Comparison of ENCODE assay signal across 21 cellular contexts in genomic region chr20:49231461-49231860, GRCh38. TPM values are rescaled to one million over a fixed set of nuclear protein-coding genes. Genes with fewer than 3 reads are reported as not detected.
DNase-seq lines count a peak whose midpoint lies in the region; ATAC-seq, FAIRE-seq and TF ChIP-seq lines count a peak whose summit lies in the region.
"Had no signal": no experiment of that assay in that cellular context is flagged by ENCODE, and none has a peak within 500 bp of the region (broad histone marks: within the 10 kb centered on the region; RNA-seq: fewer than 3 reads in every experiment).

No MANE protein-coding gene starts in this region.

- no peak overlapping the region for H3K4ac ChIP-seq in trophoblast cell (ENCODE audit: low read depth, low read length)

- intact Hi-C loops in K562 (cut with micrococcal nuclease), result no loop called here
- intact Hi-C loops in esophagus squamous epithelium (cut with DNase I), result no loop called here

- CTCF ChIA-PET in K562 (lab: Yijun Ruan, JAX; ENCODE audit: low intra/inter-chr PET ratio), result no interaction called here

- H2AK5ac ChIP-seq in trophoblast cell (ENCODE audit: low read length), result no peak overlapping the region

- no peak for TF ChIP-seq POLR2A in K562 (conservative IDR thresholded peaks at IDR 0.05)
- TF ChIP-seq POLR2A in esophagus squamous epithelium (IDR thresholded peaks at IDR 0.05), result no peak
- no peak for TF ChIP-seq POLR2A in erythroblast (IDR thresholded peaks at IDR 0.05; ENCODE audit: low read length)

- H3K4me3 ChIP-seq in BLaER1, result no peak overlapping the region
- H3K4me3 ChIP-seq in K562, result no peak overlapping the region
- no peak overlapping the region for H3K4me3 ChIP-seq in trophoblast cell (ENCODE audit: low read depth, low read length)
- no peak overlapping the region for H3K4me3 ChIP-seq in esophagus squamous epithelium

- no peaks in the 10 kb centered on the region for H3K27me3 ChIP-seq in BLaER1
- H3K27me3 ChIP-seq in K562 (ENCODE audit: control insufficient read depth in 2 of 2, insufficient read depth in 2 of 2, low read length in 2 of 2), result no peaks in the 10 kb centered on the region
- H3K27me3 ChIP-seq in trophoblast cell (ENCODE audit: insufficient read depth, low read length), result no peaks in the 10 kb centered on the region
- H3K27me3 ChIP-seq in esophagus squamous epithelium, result no peaks in the 10 kb centered on the region

- peaks cover 6% of the 10 kb centered on the region for H3K79me1 ChIP-seq in trophoblast cell (ENCODE audit: low read length)

- no peak for TF ChIP-seq RAD21 in K562 (CRISPR knock-in tag; conservative IDR thresholded peaks at IDR 0.05 in 1 of 2, IDR thresholded peaks at IDR 0.05 in 1 of 2)

- H4K20me1 ChIP-seq in BLaER1, result no peaks in the 10 kb centered on the region
- H4K20me1 ChIP-seq in K562 (replicated peaks; ENCODE audit: control insufficient read depth, insufficient read depth, low read length), result no peaks in the 10 kb centered on the region

- H2BK120ac ChIP-seq in trophoblast cell (ENCODE audit: insufficient read depth, low read length, poor library complexity), result no peak overlapping the region

- H3K79me2 ChIP-seq in K562 (ENCODE audit: control insufficient read depth, insufficient read depth, low read length) (no peaks in the 10 kb centered on the region), trophoblast cell (ENCODE audit: control insufficient read depth, insufficient read depth, low read length, poor library complexity) (no peaks in the 10 kb centered on the region)

- TF ChIP-seq CTCF in K562 (IDR thresholded peaks at IDR 0.05 in 2 of 3, conservative IDR thresholded peaks at IDR 0.05 in 1 of 3; ENCODE audit: insufficient read depth in 2 of 3, low read depth in 1 of 3, low read length in 3 of 3) (no peak), esophagus squamous epithelium (IDR thresholded peaks at IDR 0.05) (no peak)

- TSS peak; percentile 34 for BruUV-seq in K562 (replicated peaks; lab: Mats Ljungman, UMichigan)

- no peak overlapping the region for H3K14ac ChIP-seq in trophoblast cell (ENCODE audit: low read length)

- H4K12ac ChIP-seq in trophoblast cell (ENCODE audit: low read depth, low read length), result no peak overlapping the region

- no peaks in the 10 kb centered on the region for H3K9me3 ChIP-seq in BLaER1
- no peaks in the 10 kb centered on the region for H3K9me3 ChIP-seq in K562 (replicated peaks; ENCODE audit: control insufficient read depth, insufficient read depth, low read depth, low read length)
- peaks cover 4% of the 10 kb centered on the region for H3K9me3 ChIP-seq in trophoblast cell (ENCODE audit: insufficient read depth, low read depth, low read length)
- H3K9me3 ChIP-seq in esophagus squamous epithelium, result no peaks in the 10 kb centered on the region

- H2BK5ac ChIP-seq in trophoblast cell (ENCODE audit: low read depth, low read length, poor library complexity), result peak overlapping the region; percentile 75

- no peak overlapping the region for H3K18ac ChIP-seq in trophoblast cell (ENCODE audit: low read length)

- H4K8ac ChIP-seq in trophoblast cell (ENCODE audit: low read depth, low read length), result no peak overlapping the region

- H3K23ac ChIP-seq in trophoblast cell (ENCODE audit: low read length), result no peak overlapping the region

- no peak for TF ChIP-seq EP300 in K562 (IDR thresholded peaks at IDR 0.05; ENCODE audit: low read length)

- peak overlapping the region; percentile 65 for H3K4me2 ChIP-seq in BLaER1
- H3K4me2 ChIP-seq in K562 (ENCODE audit: insufficient read depth, low read length), result no peak overlapping the region
- H3K4me2 ChIP-seq in trophoblast cell (ENCODE audit: low read length), result no peak overlapping the region

- H2AFZ ChIP-seq in K562 (ENCODE audit: low read depth, low read length) (no peak overlapping the region), trophoblast cell (ENCODE audit: insufficient read depth, low read length, poor library complexity) (no peak overlapping the region)

- ATAC-seq in K562 (no peak), GM19452 (IDR thresholded peaks at IDR 0.05; ENCODE audit: unreplicated experiment) (no peak)
- ATAC-seq: PC-3 had no signal

- peak overlapping the region; percentile 60; the same call in 1 of the 2 replicates for H3K9ac ChIP-seq in BLaER1
- H3K9ac ChIP-seq in K562 (ENCODE audit: insufficient read depth in 1 of 2, low read depth in 2 of 2, low read length in 2 of 2), result no peak overlapping the region
- H3K9ac ChIP-seq in trophoblast cell (ENCODE audit: low read length), result no peak overlapping the region

- no peak overlapping the region for H2BK12ac ChIP-seq in trophoblast cell (ENCODE audit: low read length)

- FAIRE-seq in K562 (lab: Jason Lieb, UNC), result no peak
- FAIRE-seq in GM19239 (lab: Jason Lieb, UNC), result no peak
- FAIRE-seq: endometrium, GM12892, TTC549 had no signal

- in situ Hi-C loops in K562 (cut with MboI), result no loop called here

- peak; percentile 52 for DNase-seq in LHCN-M2 (ENCODE audit: low read depth)
- DNase-seq in K562 (ENCODE audit: extremely low read depth in 1 of 4, low spot score in 3 of 4), result no peak
- peak in 1 of 2 donors; percentile 52 for DNase-seq in trophoblast cell
- DNase-seq in esophagus squamous epithelium (lab: John Stamatoyannopoulos, UW), result no peak
- DNase-seq in erythroblast (lab: John Stamatoyannopoulos, UW), result no peak
- DNase-seq in GM19239 (ENCODE audit: insufficient read length, low spot score), result no peak
- DNase-seq: ACHN; activated CD4-positive, alpha-beta T cell treated with anti-CD3 and anti-CD28 coated beads for 1 hour; activated naive CD4-positive, alpha-beta T cell treated with anti-CD3 and anti-CD28 coated beads, Interleukin-2, amount 10 ng/mL, durations not matched to agents 7 days and 5 days; amniotic stem cell; cortex of kidney; left ventricle myocardium superior; MM.1S; NCI-H1417 treated with DMSO at 0.1 percent for 48 hours; PC-3; SHP77 treated with DMSO at 0.1 percent for 48 hours had no signal

- H3K27ac ChIP-seq in BLaER1, result peak overlapping the region; percentile 67
- H3K27ac ChIP-seq in K562 (ENCODE audit: extremely low read depth, low read depth, low read length), result no peak overlapping the region
- peak overlapping the region; percentile 85 for H3K27ac ChIP-seq in trophoblast cell (ENCODE audit: low read depth, low read length)
- H3K27ac ChIP-seq in esophagus squamous epithelium, result no peak overlapping the region

- no peak overlapping the region for H4K91ac ChIP-seq in trophoblast cell (ENCODE audit: low read depth, low read length)

- 67% methylated on average over 7 of the region's 7 CpGs for WGBS in K562 (ENCODE audit: insufficient coverage, low coverage, missing lambda C conversion rate)
- WGBS in trophoblast cell (ENCODE audit: extremely low coverage, insufficient coverage, insufficient read length), result no CpG with 5 or more reads among the region's 7 CpGs
- 65 to 68% methylated on average over 7 of the region's 7 CpGs for WGBS in esophagus squamous epithelium, 2 donors

- POLR2A ChIA-PET in K562 (lab: Yijun Ruan, JAX), result interaction anchor here (1.0 to 1.8 kb wide), 3 partner anchors 12 to 31 kb away, joined by 3 to 5 read pairs (median 4); no protein-coding TSS in a partner anchor

- peaks cover 20% of the 10 kb centered on the region for H3K4me1 ChIP-seq in BLaER1
- H3K4me1 ChIP-seq in K562 (replicated peaks in 1 of 2; ENCODE audit: control insufficient read depth in 2 of 2, insufficient read depth in 2 of 2, low read length in 2 of 2), result peaks cover 0 to 4% of the 10 kb centered on the region in 2 experiments; a peak in 1 of 5 replicates
- H3K4me1 ChIP-seq in trophoblast cell (ENCODE audit: control insufficient read depth in 1 of 2, insufficient read depth in 2 of 2, low read length in 2 of 2), result peaks cover 11 to 18% of the 10 kb centered on the region in 2 experiments
- H3K4me1 ChIP-seq in esophagus squamous epithelium, result no peaks in the 10 kb centered on the region

- H3K9me1 ChIP-seq in K562 (ENCODE audit: control insufficient read depth, insufficient read depth, low read length), result no peaks in the 10 kb centered on the region

- H3K36me3 ChIP-seq in BLaER1 (peaks cover 96% of the 10 kb centered on the region), K562 (ENCODE audit: control insufficient read depth, insufficient read depth, low read length) (peaks cover 83% of the 10 kb centered on the region; the same call in 2 of the 3 replicates), trophoblast cell (ENCODE audit: control insufficient read depth in 1 of 2, insufficient read depth in 2 of 2, low read length in 2 of 2) (peaks cover 41 to 52% of the 10 kb centered on the region in 2 experiments), esophagus squamous epithelium (peaks cover 33 to 99% (median 67%) of the 10 kb centered on the region in 3 donors)

RNA-seq across cellular contexts. Expression of gene DDX27, which starts 12.2 kb away (rescaled TPM):
- total RNA-seq in LHCN-M2 (2014; rRNA removed) (40.0 and 43.9 TPM in 2 replicates), K562 (2014; rRNA removed) (58.3 and 63.5 TPM in 2 replicates), K562 (2014; rRNA removed; fragmentation: Illumina TruSeq; extraction: Trizol) (55.6 and 61.1 TPM in 2 replicates), K562 (2015; rRNA removed; fragmentation: Illumina TruSeq; extraction: Trizol) (65.3 and 69.6 TPM in 2 replicates), K562 (2021) (50.9 and 57.0 TPM in 2 replicates), esophagus squamous epithelium (10 to 100 TPM; 19.8 to 35.7 (median 30.8) TPM)
- polyA plus RNA-seq in LHCN-M2 (2012), result 30.0 TPM
- total RNA-seq in K562 (2011; cell fraction: chromatin; rRNA removed; ENCODE audit: low replicate concordance), result 54.3 and 76.9 TPM in 2 replicates
- total RNA-seq in K562 (2011; cell fraction: nucleolus; rRNA removed), result 35.1 and 46.4 TPM in 2 replicates
- total RNA-seq in K562 (2011; cell fraction: nucleoplasm; rRNA removed), result 42.4 and 57.7 TPM in 2 replicates
- polyA plus RNA-seq in K562 (2011; rRNA removed) (32.0 and 33.6 TPM in 2 replicates), K562 (2014; fragmentation: Illumina TruSeq; extraction: Trizol) (77.0 and 79.3 TPM in 2 replicates), K562 (2014; fragmentation: Nextera tagmentation; extraction: Ambion mirVana) (10 to 100 TPM; 17.9 to 45.2 TPM), K562 (2014; rRNA removed) (57.1 and 63.2 TPM in 2 replicates)
- 43.5 and 94.1 TPM in 2 replicates for polyA plus RNA-seq in K562 (2011; cell fraction: cytosol; rRNA removed)
- 41.4 and 57.1 TPM in 2 replicates for polyA plus RNA-seq in K562 (2011; cell fraction: nucleus; rRNA removed)
- polyA plus RNA-seq in K562 (2012), result 38.4 and 44.4 TPM in 2 replicates
- 23.1 and 30.6 TPM in 2 replicates for polyA minus RNA-seq in K562 (2011; rRNA and poly(A)+ RNA removed)
- polyA minus RNA-seq in K562 (2011; cell fraction: cytosol; rRNA and poly(A)+ RNA removed), result 23.5 and 33.1 TPM in 2 replicates
- 19.5 and 22.4 TPM in 2 replicates for polyA minus RNA-seq in K562 (2011; cell fraction: nucleus; rRNA and poly(A)+ RNA removed)
- 54.1 and 54.7 TPM in 2 replicates for polyA plus RNA-seq in trophoblast cell (2013)

RNA-seq across cellular contexts. Expression of gene STAU1, which starts 43.3 kb away (rescaled TPM):
- 58.3 and 64.8 TPM in 2 replicates for total RNA-seq in LHCN-M2 (2014; rRNA removed)
- 48.2 TPM for polyA plus RNA-seq in LHCN-M2 (2012)
- total RNA-seq in K562 (2011; cell fraction: chromatin; rRNA removed; ENCODE audit: low replicate concordance), result 34.6 and 56.6 TPM in 2 replicates
- total RNA-seq in K562 (2011; cell fraction: nucleolus; rRNA removed), result 20.2 and 22.2 TPM in 2 replicates
- 32.0 and 38.2 TPM in 2 replicates for total RNA-seq in K562 (2011; cell fraction: nucleoplasm; rRNA removed)
- 42.2 and 45.8 TPM in 2 replicates for total RNA-seq in K562 (2014; rRNA removed)
- total RNA-seq in K562 (2014; rRNA removed; fragmentation: Illumina TruSeq; extraction: Trizol), result 47.2 and 47.5 TPM in 2 replicates
- 50.6 and 51.9 TPM in 2 replicates for total RNA-seq in K562 (2015; rRNA removed; fragmentation: Illumina TruSeq; extraction: Trizol)
- total RNA-seq in K562 (2021), result 86.5 and 92.0 TPM in 2 replicates
- polyA plus RNA-seq in K562 (2011; rRNA removed), result 51.2 and 57.0 TPM in 2 replicates
- polyA plus RNA-seq in K562 (2011; cell fraction: cytosol; rRNA removed), result 32.2 and 44.9 TPM in 2 replicates
- polyA plus RNA-seq in K562 (2011; cell fraction: nucleus; rRNA removed), result 25.1 and 25.6 TPM in 2 replicates
- polyA plus RNA-seq in K562 (2012), result 62.6 and 64.2 TPM in 2 replicates
- polyA plus RNA-seq in K562 (2014; fragmentation: Illumina TruSeq; extraction: Trizol), result 90.7 and 106 TPM in 2 replicates
- 10 to 100 TPM; 18.0 to 18.1 TPM for polyA plus RNA-seq in K562 (2014; fragmentation: Nextera tagmentation; extraction: Ambion mirVana)
- 62.2 and 63.4 TPM in 2 replicates for polyA plus RNA-seq in K562 (2014; rRNA removed)
- 51.0 and 55.1 TPM in 2 replicates for polyA minus RNA-seq in K562 (2011; rRNA and poly(A)+ RNA removed)
- polyA minus RNA-seq in K562 (2011; cell fraction: cytosol; rRNA and poly(A)+ RNA removed), result 45.9 and 47.1 TPM in 2 replicates
- polyA minus RNA-seq in K562 (2011; cell fraction: nucleus; rRNA and poly(A)+ RNA removed), result 8.6 and 13.9 TPM in 2 replicates
- 90.8 and 93.2 TPM in 2 replicates for polyA plus RNA-seq in trophoblast cell (2013)
- 10 to 100 TPM; 51.4 to 65.6 (median 58.7) TPM for total RNA-seq in esophagus squamous epithelium

RNA-seq across cellular contexts. Expression of gene ZNFX1, which starts 46.4 kb away (rescaled TPM):
- total RNA-seq in LHCN-M2 (2014; rRNA removed) (42.9 and 55.8 TPM in 2 replicates), K562 (2014; rRNA removed) (10.3 and 12.4 TPM in 2 replicates), K562 (2014; rRNA removed; fragmentation: Illumina TruSeq; extraction: Trizol) (11.9 and 13.5 TPM in 2 replicates), K562 (2015; rRNA removed; fragmentation: Illumina TruSeq; extraction: Trizol) (12.4 and 13.8 TPM in 2 replicates), K562 (2021) (11.9 and 13.4 TPM in 2 replicates), esophagus squamous epithelium (10 to 100 TPM; 12.8 to 25.2 (median 17.9) TPM)
- polyA plus RNA-seq in LHCN-M2 (2012), result 29.5 TPM
- total RNA-seq in K562 (2011; cell fraction: chromatin; rRNA removed; ENCODE audit: low replicate concordance), result 34.0 and 34.5 TPM in 2 replicates
- 14.8 and 15.7 TPM in 2 replicates for total RNA-seq in K562 (2011; cell fraction: nucleolus; rRNA removed)
- total RNA-seq in K562 (2011; cell fraction: nucleoplasm; rRNA removed), result 12.4 and 17.1 TPM in 2 replicates
- polyA plus RNA-seq in K562 (2011; rRNA removed) (2.5 and 3.8 TPM in 2 replicates), K562 (2014; fragmentation: Illumina TruSeq; extraction: Trizol) (10.4 and 11.6 TPM in 2 replicates), K562 (2014; fragmentation: Nextera tagmentation; extraction: Ambion mirVana) (1 to 10 TPM; 4.4 to 4.9 TPM), K562 (2014; rRNA removed) (7.2 and 7.6 TPM in 2 replicates)
- polyA plus RNA-seq in K562 (2011; cell fraction: cytosol; rRNA removed), result 3.5 and 4.1 TPM in 2 replicates
- polyA plus RNA-seq in K562 (2011; cell fraction: nucleus; rRNA removed), result 3.0 and 7.0 TPM in 2 replicates
- polyA plus RNA-seq in K562 (2012), result 6.0 and 6.5 TPM in 2 replicates
- polyA minus RNA-seq in K562 (2011; rRNA and poly(A)+ RNA removed), result 15.4 and 15.9 TPM in 2 replicates
- 5.7 and 9.7 TPM in 2 replicates for polyA minus RNA-seq in K562 (2011; cell fraction: cytosol; rRNA and poly(A)+ RNA removed)
- polyA minus RNA-seq in K562 (2011; cell fraction: nucleus; rRNA and poly(A)+ RNA removed), result 9.0 and 12.0 TPM in 2 replicates
- 6.3 TPM in 2 replicates for polyA plus RNA-seq in trophoblast cell (2013)

Comparison
In these comparisons a context has a peak if more than half of its experiments do, and no peak if none do; other contexts are left out.
1. H3K27ac ChIP-seq: peak in BLaER1 (single experiment) and trophoblast cell (single experiment); none in K562 (single experiment) and esophagus squamous epithelium (0 of 4).